26 cellular contexts compared by ENCODE assay signal in the genomic region with DNA sequence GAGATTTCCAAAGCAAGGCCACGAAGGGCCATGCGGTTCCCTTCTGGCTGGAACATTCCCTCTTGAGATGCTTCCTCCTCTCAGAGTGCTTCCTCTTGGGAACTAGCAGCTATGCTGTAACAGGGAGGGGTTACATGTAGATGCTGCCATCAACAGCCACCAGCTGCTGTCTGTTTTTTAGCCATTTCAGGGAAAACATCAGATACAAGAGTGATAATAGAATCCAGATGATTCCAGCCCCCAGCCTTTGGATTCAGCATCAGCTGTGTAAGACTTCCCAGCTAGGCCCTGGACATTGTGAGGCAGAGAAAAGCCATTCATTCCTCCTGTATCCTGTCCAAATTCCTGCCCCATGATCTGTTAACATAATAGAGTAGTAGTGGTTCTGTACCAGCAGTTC.
"Had no signal": no experiment of that assay in that cellular context is flagged by ENCODE, and none has a peak within 500 bp of the region (broad histone marks: within the 10 kb centered on the region; RNA-seq: fewer than 3 reads in every experiment).

No MANE protein-coding gene starts in this region.

- H3K9me3 ChIP-seq: colonic mucosa, prostate gland, testis had no signal

- H3K27ac Mint-ChIP-seq: dendritic cell treated with granulocyte-macrophage colony-stimulating factor and Interleukin-4, amounts not matched to agents 40 ng/mL and 50 ng/mL, for 4 days; endodermal cell; mesothelial cell of epicardium; naive thymus-derived CD8-positive, alpha-beta T cell; nephron progenitor cell; stimulated activated naive CD8-positive, alpha-beta T cell treated with anti-CD3 and anti-CD28 coated beads, Interleukin-15, amount 100 ng/mL, for 72 hours; type B pancreatic cell had no signal

- H3K36me3 ChIP-seq: colonic mucosa, prostate gland had no signal

- H3K4me1 ChIP-seq: colonic mucosa, gastrocnemius medialis, prostate gland, spleen, testis, tibial artery had no signal

- ATAC-seq: esophagus mucosa; gastrocnemius medialis; left lobe of liver; naive thymus-derived CD8-positive, alpha-beta T cell; right cardiac atrium; stimulated activated naive CD8-positive, alpha-beta T cell treated with anti-CD3 and anti-CD28 coated beads, Interleukin-15, amount 100 ng/mL, for 72 hours had no signal

- H3K27ac ChIP-seq: colonic mucosa, epithelial cell of prostate, gastrocnemius medialis, prostate gland, skin epidermis, spleen, testis, tibial artery had no signal

- H3K4me1 Mint-ChIP-seq: central memory CD8-positive, alpha-beta T cell; endodermal cell; mesothelial cell of epicardium; naive thymus-derived CD8-positive, alpha-beta T cell; nephron progenitor cell; stimulated activated naive CD8-positive, alpha-beta T cell treated with anti-CD3 and anti-CD28 coated beads, Interleukin-15, amount 100 ng/mL, for 72 hours had no signal

- H3K27me3 Mint-ChIP-seq: central memory CD8-positive, alpha-beta T cell; dendritic cell treated with granulocyte-macrophage colony-stimulating factor and Interleukin-4, amounts not matched to agents 40 ng/mL and 50 ng/mL, for 4 days; naive thymus-derived CD8-positive, alpha-beta T cell; stimulated activated naive CD8-positive, alpha-beta T cell treated with anti-CD3 and anti-CD28 coated beads, Interleukin-15, amount 100 ng/mL, for 72 hours; type B pancreatic cell had no signal

- H3K27me3 ChIP-seq: colonic mucosa, spleen, testis, tibial artery had no signal

- H3K4me3 ChIP-seq: colonic mucosa, gastrocnemius medialis, prostate gland, skin epidermis, spleen, testis, tibial artery had no signal

- H3K4me3 Mint-ChIP-seq: central memory CD8-positive, alpha-beta T cell; dendritic cell treated with granulocyte-macrophage colony-stimulating factor and Interleukin-4, amounts not matched to agents 40 ng/mL and 50 ng/mL, for 4 days; endodermal cell; mesothelial cell of epicardium; naive thymus-derived CD8-positive, alpha-beta T cell; nephron progenitor cell; stimulated activated naive CD8-positive, alpha-beta T cell treated with anti-CD3 and anti-CD28 coated beads, Interleukin-15, amount 100 ng/mL, for 72 hours; type B pancreatic cell had no signal

- DNase-seq: colonic mucosa; effector CD8-positive, alpha-beta T cell; endodermal cell; gastrocnemius medialis; head of caudate nucleus; mesenchymal stem cell; naive thymus-derived CD8-positive, alpha-beta T cell; nephron progenitor cell; nucleus accumbens; right cardiac atrium; spleen; stimulated activated CD4-positive, alpha-beta T cell treated with anti-CD3 and anti-CD28 coated beads, Interleukin-2, amount 100 ng/mL, for 48 hours; stimulated activated naive CD4-positive, alpha-beta T cell; stimulated activated naive CD8-positive, alpha-beta T cell treated with anti-CD3 and anti-CD28 coated beads, Interleukin-15, amount 100 ng/mL, for 72 hours; substantia nigra; testis; tibial artery had no signal
